Comparison of ENCODE assay signal across 8 cellular contexts in genomic region chr2:200525551-200525881, GRCh38. TPM values are rescaled to one million over a fixed set of nuclear protein-coding genes. Genes with fewer than 3 reads are reported as not detected.
A peak's percentile ranks its signal among the peaks of the same experiment; 100 is the strongest.
DNase-seq lines count a peak whose midpoint lies in the region; ATAC-seq and TF ChIP-seq lines count a peak whose summit lies in the region.

No MANE protein-coding gene starts in this region.

- peaks cover 4 to 12% (median 9%) of the 10 kb centered on the region in 3 donors for H3K4me1 Mint-ChIP-seq in naive B cell

- TF ChIP-seq CTCF in AG04449 (IDR thresholded peaks at IDR 0.05; ENCODE audit: insufficient read depth, low read length, missing control alignments): no peak

- peaks cover 3 to 6% (median 6%) of the 10 kb centered on the region in 3 donors for H3K27me3 Mint-ChIP-seq in naive B cell

- CTCF ChIA-PET in AG04449 (lab: Yijun Ruan, JAX): interaction anchor here (0.9 to 2.8 kb wide), 6 partner anchors 8 to 551 kb away, joined by 3 to 26 read pairs (median 9); partner anchors contain the start of gene KCTD18

- H3K9me3 ChIP-seq in KOPT-K1 (ENCODE audit: insufficient read depth, low read length, poor library complexity, severe bottlenecking): no peaks in the 10 kb centered on the region

- H3K27ac Mint-ChIP-seq in naive B cell: peak overlapping the region in 5 of 6 donors; percentile 46 to 92 (median 87)

- POLR2A ChIA-PET in AG04449 (lab: Yijun Ruan, JAX): no interaction called here

- H3K9me3 Mint-ChIP-seq in naive B cell: no peaks in the 10 kb centered on the region

- peaks cover 8% of the 10 kb centered on the region; the same call in 1 of the 2 replicates for H3K36me3 ChIP-seq in KOPT-K1 (ENCODE audit: insufficient read depth, low read length)

- no peak for ATAC-seq in naive B cell (ENCODE audit: low read depth in 2 of 2)

- H3K27ac ChIP-seq in KOPT-K1 (ENCODE audit: low read depth, low read length, poor library complexity, severe bottlenecking) (peak overlapping the region; percentile 96), cingulate gyrus (ENCODE audit: low read depth, low read length) (peak overlapping the region; percentile 49)

- H3K4me3 ChIP-seq in AG04449 (ENCODE audit: low read depth, low read length): peak overlapping the region; percentile 97

- peak overlapping the region; percentile 89 to 99 (median 96) for H3K4me3 Mint-ChIP-seq in naive B cell

- H3K36me3 Mint-ChIP-seq in naive B cell: no peaks in the 10 kb centered on the region

- no peak for DNase-seq in AG04449 (ENCODE audit: low read depth, low spot score)
- DNase-seq in naive B cell: no peak
- DNase-seq in kidney glomerular epithelial cell (lab: John Stamatoyannopoulos, UW): no peak
- no peak for DNase-seq in inferior parietal cortex (ENCODE audit: extremely low spot score)
- DNase-seq in anterior cingulate cortex (lab: John Stamatoyannopoulos, UW): no peak
- DNase-seq in SW480 (ENCODE audit: low spot score): no peak

RNA-seq across cellular contexts. Expression of gene SGO2, which starts 0.5 kb away (rescaled TPM):
- polyA plus RNA-seq in naive B cell (ENCODE audit: low read depth in 6 of 6): 1 to 10 TPM in 5 of 6 donors, under 1 TPM in 1; 0.09 to 4.0 (median 2.3) TPM

RNA-seq across cellular contexts. Expression of gene KCTD18, which starts 15.6 kb away (rescaled TPM):
- 10 to 100 TPM; 18.9 to 26.2 (median 22.5) TPM for polyA plus RNA-seq in naive B cell (ENCODE audit: low read depth in 6 of 6)
